12 cellular contexts compared by ENCODE assay signal in genomic region chr1:22814176-22815042, GRCh38.
A peak's percentile ranks its signal among the peaks of the same experiment; 100 is the strongest.
DNase-seq lines count a peak whose midpoint lies in the region; ATAC-seq and TF ChIP-seq lines count a peak whose summit lies in the region.
"Had no signal": no experiment of that assay in that cellular context is flagged by ENCODE, and none has a peak within 500 bp of the region (broad histone marks: within the 10 kb centered on the region; RNA-seq: fewer than 3 reads in every experiment).

No MANE protein-coding gene starts in this region.

- no peak for ATAC-seq in HG03460 (IDR thresholded peaks at IDR 0.05; ENCODE audit: unreplicated experiment)

- no peak overlapping the region for H3K23ac ChIP-seq in trophoblast cell (ENCODE audit: low read length)

- no peak overlapping the region for H4K91ac ChIP-seq in trophoblast cell (ENCODE audit: low read depth, low read length)

- H3K18ac ChIP-seq in trophoblast cell (ENCODE audit: low read length) = no peak overlapping the region

- H3K79me2 ChIP-seq in trophoblast cell (ENCODE audit: control insufficient read depth, insufficient read depth, low read length, poor library complexity) = no peaks in the 10 kb centered on the region

- H2AFZ ChIP-seq in trophoblast cell (ENCODE audit: insufficient read depth, low read length, poor library complexity) = no peak overlapping the region

- no peak overlapping the region for H3K9ac ChIP-seq in trophoblast cell (ENCODE audit: low read length)

- no peak overlapping the region for H3K14ac ChIP-seq in trophoblast cell (ENCODE audit: low read length)

- no peak for TF ChIP-seq POLR2A in lower leg skin (IDR thresholded peaks at IDR 0.05)

- no peak overlapping the region for H4K12ac ChIP-seq in trophoblast cell (ENCODE audit: low read depth, low read length)

- no peak overlapping the region for H2BK5ac ChIP-seq in trophoblast cell (ENCODE audit: low read depth, low read length, poor library complexity)

- H3K79me1 ChIP-seq in trophoblast cell (ENCODE audit: low read length) = peaks cover 6% of the 10 kb centered on the region

- H3K36me3 ChIP-seq in trophoblast cell (ENCODE audit: control insufficient read depth in 1 of 2, insufficient read depth in 2 of 2, low read length in 2 of 2) = no peaks in the 10 kb centered on the region

- H2BK12ac ChIP-seq in trophoblast cell (ENCODE audit: low read length) = no peak overlapping the region

- WGBS in trophoblast cell (ENCODE audit: extremely low coverage, insufficient coverage, insufficient read length) = no CpG with 5 or more reads among the region's 19 CpGs
- WGBS in lower leg skin, 2 donors = 62 to 64% methylated on average over 18 to 19 of the region's 19 CpGs

- TF ChIP-seq CTCF in lower leg skin (IDR thresholded peaks at IDR 0.05) = no peak

- H3K27me3 ChIP-seq in trophoblast cell (ENCODE audit: insufficient read depth, low read length) = no peaks in the 10 kb centered on the region

- no peaks in the 10 kb centered on the region for H3K9me3 ChIP-seq in trophoblast cell (ENCODE audit: insufficient read depth, low read depth, low read length)

- no peak overlapping the region for H2BK120ac ChIP-seq in trophoblast cell (ENCODE audit: insufficient read depth, low read length, poor library complexity)

- DNase-seq in DMS153 (lab: John Stamatoyannopoulos, UW) (peak; percentile 52), NCI-H2107 (lab: John Stamatoyannopoulos, UW) (peak; percentile 38), epidermal melanocyte (ENCODE audit: insufficient read length, low spot score) (peak; percentile 51), trophoblast cell (no peak), NOMO-1 treated with DMSO at 0.1 percent for 48 hours (lab: John Stamatoyannopoulos, UW; ENCODE audit: unreplicated experiment) (no peak), lower leg skin (ENCODE audit: low spot score in 2 of 2) (no peak), CD1c-positive myeloid dendritic cell (ENCODE audit: extremely low spot score) (no peak)
- DNase-seq: activated CD4-positive, alpha-beta T cell treated with anti-CD3 and anti-CD28 coated beads for 48 hours; activated naive CD8-positive, alpha-beta T cell treated with anti-CD3 and anti-CD28 coated beads, Interleukin-2, amount 10 ng/mL, durations not matched to agents 7 days and 5 days; DND-41; KG1 had no signal

- H3K4me3 ChIP-seq in trophoblast cell (ENCODE audit: low read depth, low read length) (no peak overlapping the region), lower leg skin (ENCODE audit: low read depth, poor library complexity, severe bottlenecking) (no peak overlapping the region)

- no peak overlapping the region for H3K4me2 ChIP-seq in trophoblast cell (ENCODE audit: low read length)

- H3K4ac ChIP-seq in trophoblast cell (ENCODE audit: low read depth, low read length) = no peak overlapping the region

- H4K8ac ChIP-seq in trophoblast cell (ENCODE audit: low read depth, low read length) = no peak overlapping the region

- intact Hi-C loops in lower leg skin (cut with DNase I; ENCODE audit: low total_unique reads) = no loop called here

- peaks cover 3 to 8% of the 10 kb centered on the region in 2 experiments for H3K4me1 ChIP-seq in trophoblast cell (ENCODE audit: control insufficient read depth in 1 of 2, insufficient read depth in 2 of 2, low read length in 2 of 2)

- H2AK5ac ChIP-seq in trophoblast cell (ENCODE audit: low read length) = peak overlapping the region; percentile 32

- H3K27ac ChIP-seq in trophoblast cell (ENCODE audit: low read depth, low read length) = no peak overlapping the region

Comparison
In these comparisons a context has a peak if more than half of its experiments do, and no peak if none do; other contexts are left out.
1. DNase-seq: peak in DMS153 (single experiment), NCI-H2107 (single experiment) and epidermal melanocyte (single experiment); none in trophoblast cell (0 of 2), NOMO-1 treated with DMSO at 0.1 percent for 48 hours (single experiment), lower leg skin (0 of 2) and CD1c-positive myeloid dendritic cell (single experiment).